ENCODE assay signal across 26 cellular contexts in genomic region chrX:43436497-43436896, GRCh38.
"Had no signal": no experiment of that assay in that cellular context is flagged by ENCODE, and none has a peak within 500 bp of the region (broad histone marks: within the 10 kb centered on the region; RNA-seq: fewer than 3 reads in every experiment).

No MANE protein-coding gene starts in this region.

- H3K4me1 Mint-ChIP-seq: mesothelial cell of epicardium, naive B cell had no signal

- H3K27me3 ChIP-seq: colonic mucosa, esophagus squamous epithelium, gastrocnemius medialis, left lung had no signal

- H3K4me3 ChIP-seq: colonic mucosa, dorsolateral prefrontal cortex, esophagus squamous epithelium, gastrocnemius medialis, heart right ventricle, left lung, lower lobe of right lung, mucosa of descending colon had no signal

- H3K36me3 Mint-ChIP-seq: mesothelial cell of epicardium, naive B cell had no signal

- H3K4me3 Mint-ChIP-seq: mesothelial cell of epicardium, naive B cell had no signal

- H3K27ac ChIP-seq: colonic mucosa, dorsolateral prefrontal cortex, epithelial cell of prostate, esophagus squamous epithelium, gastrocnemius medialis, heart right ventricle, left lung, lower lobe of right lung had no signal

- H3K4me1 ChIP-seq: colonic mucosa, esophagus squamous epithelium, gastrocnemius medialis, heart right ventricle, left lung, lower lobe of right lung had no signal

- FAIRE-seq: endothelial cell of umbilical vein, islet of Langerhans, keratinocyte had no signal

- H3K9me3 ChIP-seq: colonic mucosa, esophagus squamous epithelium, gastrocnemius medialis, lower lobe of right lung, mucosa of descending colon had no signal

- DNase-seq: colonic mucosa; dermis blood vessel endothelial cell; dorsolateral prefrontal cortex; effector CD4-positive, alpha-beta T cell; effector memory CD4-positive, alpha-beta T cell; erythroblast; esophagus squamous epithelium; foreskin fibroblast; foreskin melanocyte; gastrocnemius medialis; glutamatergic neuron; head of caudate nucleus; heart right ventricle; hippocampal formation; left cardiac atrium; left lung; left ventricle myocardium superior; lower lobe of right lung; mesenchymal stem cell; mucosa of descending colon; naive B cell had no signal

- H3K27ac Mint-ChIP-seq: mesothelial cell of epicardium, naive B cell had no signal

- H3K36me3 ChIP-seq: colonic mucosa, esophagus squamous epithelium, gastrocnemius medialis, heart right ventricle, left lung, lower lobe of right lung had no signal
